16 cellular contexts compared by ENCODE assay signal in genomic region chr2:166888180-166888579, GRCh38. TPM values are rescaled to one million over a fixed set of nuclear protein-coding genes. Genes with fewer than 3 reads are reported as not detected.
DNase-seq lines count a peak whose midpoint lies in the region; ATAC-seq and TF ChIP-seq lines count a peak whose summit lies in the region.
"Had no signal": no experiment of that assay in that cellular context is flagged by ENCODE, and none has a peak within 500 bp of the region (broad histone marks: within the 10 kb centered on the region; RNA-seq: fewer than 3 reads in every experiment).

XIRP2 (plus strand) TSS chr2:166888480; CDS start chr2:166903483, 15,003 bp downstream.

- H3K9me3 ChIP-seq in IMR-90 (ENCODE audit: control insufficient read depth, insufficient read depth, low read length) (no peaks in the 10 kb centered on the region), heart left ventricle (peaks cover 0 to 4% (median 0%) of the 10 kb centered on the region in 12 donors), right atrium auricular region (no peaks in the 10 kb centered on the region), neuronal stem cell (replicated peaks in 1 of 2; ENCODE audit: control insufficient read depth in 2 of 2, insufficient read depth in 1 of 2, low read depth in 1 of 2, low read length in 2 of 2) (no peaks in the 10 kb centered on the region)
- H3K9me3 ChIP-seq: BLaER1 treated with 17β-estradiol and CSF1 and Interleukin-3, amounts not matched to agents 10 nM and 100 nM; HAP-1 had no signal

- H4K5ac ChIP-seq in IMR-90 (ENCODE audit: low read depth, low read length) = no peak within 1 kb of the TSS

- H3K18ac ChIP-seq in IMR-90 (ENCODE audit: low read depth, low read length) = no peak within 1 kb of the TSS
- H3K18ac ChIP-seq in neuronal stem cell (ENCODE audit: low read length) = no peak within 1 kb of the TSS

- H3K4ac ChIP-seq in IMR-90 (ENCODE audit: low read depth, low read length) = 0 out of 2 replicates have a peak within 1 kb of the TSS, but pooled peaks have one; percentile 19
- H3K4ac ChIP-seq in neuronal stem cell (ENCODE audit: low read length) = no peak within 1 kb of the TSS

- H2AK9ac ChIP-seq in IMR-90 (replicated peaks; ENCODE audit: low read depth, low read length, poor library complexity) = no peak within 1 kb of the TSS

- H3K9ac ChIP-seq in IMR-90 (ENCODE audit: low read depth, low read length) (no peak within 1 kb of the TSS), neuronal stem cell (ENCODE audit: low read depth, low read length, poor library complexity) (no peak within 1 kb of the TSS)
- H3K9ac ChIP-seq: BLaER1 treated with 17β-estradiol and CSF1 and Interleukin-3, amounts not matched to agents 10 nM and 100 nM had no signal

- no CpG with 5 or more reads among the region's 2 CpGs for WGBS in IMR-90 (ENCODE audit: extremely low coverage in 2 of 2, insufficient read length in 1 of 2), 2 experiments
- 49 to 74% (median 72%) methylated on average over 2 of the region's 2 CpGs for WGBS in heart left ventricle, 4 donors
- WGBS in neuronal stem cell (ENCODE audit: extremely low coverage in 2 of 2, insufficient read length in 2 of 2, insufficient replicate concordance in 1 of 2), 2 donors = no CpG with 5 or more reads among the region's 2 CpGs

- H3K79me1 ChIP-seq in IMR-90 (ENCODE audit: low read depth in 1 of 2, low read length in 2 of 2) (no peaks in the 10 kb centered on the region), neuronal stem cell (ENCODE audit: low read depth, low read length) (no peaks in the 10 kb centered on the region)

- no peak for TF ChIP-seq RAD21 in IMR-90 (IDR thresholded peaks at IDR 0.05; ENCODE audit: low read length)

- H2BK12ac ChIP-seq in neuronal stem cell (ENCODE audit: low read length) = no peak within 1 kb of the TSS

- no TSS peak for BruUV-seq in IMR-90 (replicated peaks; lab: Mats Ljungman, UMichigan)

- no peak within 1 kb of the TSS for H3K14ac ChIP-seq in IMR-90 (replicated peaks; ENCODE audit: low read depth, low read length)
- H3K14ac ChIP-seq in neuronal stem cell (ENCODE audit: low read length) = no peak within 1 kb of the TSS

- intact Hi-C loops in IMR-90 (cut with micrococcal nuclease) = no loop called here
- intact Hi-C loops in heart left ventricle (cut with DNase I) = no loop called here

- H2BK5ac ChIP-seq in IMR-90 (ENCODE audit: low read depth, low read length, poor library complexity, severe bottlenecking) = no peak within 1 kb of the TSS
- H2BK5ac ChIP-seq in neuronal stem cell (ENCODE audit: low read length) = no peak within 1 kb of the TSS

- TF ChIP-seq POLR2A in IMR-90 (IDR thresholded peaks at IDR 0.05; ENCODE audit: low read depth, low read length) = no peak
- no peak for TF ChIP-seq POLR2A in heart left ventricle (IDR thresholded peaks at IDR 0.05)

- in situ Hi-C loops in IMR-90 (cut with MboI; ENCODE audit: low sequenced_read_pairs) = no loop called here

- H2BK15ac ChIP-seq in IMR-90 (ENCODE audit: low read depth, low read length) (0 out of 3 replicates have a peak within 1 kb of the TSS, but pooled peaks have one; percentile 45), neuronal stem cell (ENCODE audit: low read length) (no peak within 1 kb of the TSS)

- H3K27me3 ChIP-seq in IMR-90 (ENCODE audit: control insufficient read depth, insufficient read depth, low read length) = no peaks in the 10 kb centered on the region
- no peaks in the 10 kb centered on the region for H3K27me3 ChIP-seq in heart left ventricle
- H3K27me3 ChIP-seq in right atrium auricular region = no peaks in the 10 kb centered on the region
- H3K27me3 ChIP-seq in neuronal stem cell (ENCODE audit: control insufficient read depth in 3 of 3, insufficient read depth in 3 of 3, low read depth in 1 of 3, low read length in 3 of 3) = no peaks in the 10 kb centered on the region
- H3K27me3 ChIP-seq: BLaER1 treated with 17β-estradiol and CSF1 and Interleukin-3, amounts not matched to agents 10 nM and 100 nM had no signal

- no peaks in the 10 kb centered on the region for H3K9me1 ChIP-seq in IMR-90 (ENCODE audit: insufficient read depth, low read length)

- dilution Hi-C loops in IMR-90 (cut with HindIII; ENCODE audit: low sequenced_read_pairs, unreplicated experiment) = no loop called here

- no peak for TF ChIP-seq CTCF in IMR-90 (conservative IDR thresholded peaks at IDR 0.05; ENCODE audit: low read depth, low read length)
- TF ChIP-seq CTCF in heart left ventricle (IDR thresholded peaks at IDR 0.05) = no peak
- no peak for TF ChIP-seq CTCF in right atrium auricular region (IDR thresholded peaks at IDR 0.05)

- POLR2A ChIA-PET in IMR-90 (lab: Charles Lee; ENCODE audit: unreplicated experiment) = no interaction called here

- H3K56ac ChIP-seq in IMR-90 (ENCODE audit: extremely low read depth, insufficient read depth, low read length) = no peak within 1 kb of the TSS

- DNase-seq in IMR-90 (no peak), heart left ventricle (no peak), right atrium auricular region (ENCODE audit: low spot score) (no peak), neuronal stem cell (ENCODE audit: low spot score) (no peak), hepatic stellate cell (ENCODE audit: low spot score) (no peak), dedifferentiated amniotic fluid mesenchymal stem cell (ENCODE audit: extremely low spot score) (no peak)
- DNase-seq: 8988T; CD4-positive, CD25-positive, alpha-beta regulatory T cell; DMS53; GF-D8 had no signal

- H2BK20ac ChIP-seq in IMR-90 (ENCODE audit: low read depth, low read length) = no peak within 1 kb of the TSS

- H3K4me1 ChIP-seq in IMR-90 (ENCODE audit: control insufficient read depth, insufficient read depth, low read length) (peaks cover 2% of the 10 kb centered on the region; the same call in 1 of the 2 replicates), heart left ventricle (no peaks in the 10 kb centered on the region), right atrium auricular region (no peaks in the 10 kb centered on the region), neuronal stem cell (ENCODE audit: control insufficient read depth in 2 of 2, insufficient read depth in 1 of 2, low read depth in 1 of 2, low read length in 2 of 2) (peaks cover 2 to 8% of the 10 kb centered on the region in 2 donors)
- H3K4me1 ChIP-seq: BLaER1 treated with 17β-estradiol and CSF1 and Interleukin-3, amounts not matched to agents 10 nM and 100 nM; HAP-1 had no signal

- H4K91ac ChIP-seq in IMR-90 (ENCODE audit: insufficient read depth, low read depth, low read length) = no peak within 1 kb of the TSS
- H4K91ac ChIP-seq in neuronal stem cell (ENCODE audit: low read depth, low read length, poor library complexity) = no peak within 1 kb of the TSS

- H2AFZ ChIP-seq in IMR-90 (replicated peaks; ENCODE audit: low read length, poor library complexity) = peak within 1 kb of the TSS; percentile 67
- peak within 1 kb of the TSS; percentile 60 for H2AFZ ChIP-seq in neuronal stem cell (ENCODE audit: low read length)

- H2AK5ac ChIP-seq in IMR-90 (ENCODE audit: low read depth, low read length) (no peak within 1 kb of the TSS), neuronal stem cell (ENCODE audit: low read depth, low read length) (no peak within 1 kb of the TSS)

- H3K23ac ChIP-seq in IMR-90 (ENCODE audit: low read depth, low read length) (no peak within 1 kb of the TSS), neuronal stem cell (ENCODE audit: low read depth, low read length, poor library complexity) (no peak within 1 kb of the TSS)

- no peak within 1 kb of the TSS for H2BK120ac ChIP-seq in IMR-90 (ENCODE audit: low read depth, low read length)
- no peak within 1 kb of the TSS for H2BK120ac ChIP-seq in neuronal stem cell (ENCODE audit: low read depth, low read length)

- no peaks in the 10 kb centered on the region for H4K20me1 ChIP-seq in IMR-90 (ENCODE audit: insufficient read depth, low read length)
- H4K20me1 ChIP-seq: BLaER1 treated with 17β-estradiol and CSF1 and Interleukin-3, amounts not matched to agents 10 nM and 100 nM had no signal

- CTCF ChIA-PET in IMR-90 (lab: Yijun Ruan, JAX) = no interaction called here

- ATAC-seq in IMR-90 (ENCODE audit: low read depth) = no peak
- ATAC-seq in heart left ventricle = no peak
- no peak for ATAC-seq in HG03135 (IDR thresholded peaks at IDR 0.05; ENCODE audit: unreplicated experiment)
- no peak for ATAC-seq in HG02588 (IDR thresholded peaks at IDR 0.05; ENCODE audit: unreplicated experiment)

- H3K27ac ChIP-seq in IMR-90 (ENCODE audit: insufficient read depth, low read length) (no peak within 1 kb of the TSS), heart left ventricle (no peak within 1 kb of the TSS), right atrium auricular region (no peak within 1 kb of the TSS), neuronal stem cell (replicated peaks; ENCODE audit: low read length) (no peak within 1 kb of the TSS)
- H3K27ac ChIP-seq: BLaER1 treated with 17β-estradiol and CSF1 and Interleukin-3, amounts not matched to agents 10 nM and 100 nM; HL-60 had no signal

- H4K8ac ChIP-seq in IMR-90 (ENCODE audit: low read depth in 2 of 2, low read length in 2 of 2) = no peak within 1 kb of the TSS
- no peak within 1 kb of the TSS for H4K8ac ChIP-seq in neuronal stem cell (ENCODE audit: low read depth, low read length)

- H3K4me3 ChIP-seq in IMR-90 (ENCODE audit: insufficient read depth, low read depth, low read length) = no peak within 1 kb of the TSS
- H3K4me3 ChIP-seq in heart left ventricle = no peak within 1 kb of the TSS
- no peak within 1 kb of the TSS for H3K4me3 ChIP-seq in right atrium auricular region
- no peak within 1 kb of the TSS for H3K4me3 ChIP-seq in neuronal stem cell (ENCODE audit: low read length in 2 of 2)
- H3K4me3 ChIP-seq: BLaER1 treated with 17β-estradiol and CSF1 and Interleukin-3, amounts not matched to agents 10 nM and 100 nM; HAP-1 had no signal

- H3K36me3 ChIP-seq in IMR-90 (ENCODE audit: control insufficient read depth, insufficient read depth, low read length) (no peaks in the 10 kb centered on the region), heart left ventricle (no peaks in the 10 kb centered on the region), right atrium auricular region (no peaks in the 10 kb centered on the region), neuronal stem cell (replicated peaks in 1 of 2; ENCODE audit: control insufficient read depth in 2 of 2, insufficient read depth in 2 of 2, low read length in 2 of 2) (no peaks in the 10 kb centered on the region)
- H3K36me3 ChIP-seq: BLaER1 treated with 17β-estradiol and CSF1 and Interleukin-3, amounts not matched to agents 10 nM and 100 nM; HAP-1 had no signal

- no peak within 1 kb of the TSS for H3K4me2 ChIP-seq in IMR-90 (ENCODE audit: low read depth, low read length)
- H3K4me2 ChIP-seq in neuronal stem cell (ENCODE audit: insufficient read depth, low read length, poor library complexity, severe bottlenecking) = no peak within 1 kb of the TSS
- H3K4me2 ChIP-seq: BLaER1 treated with 17β-estradiol and CSF1 and Interleukin-3, amounts not matched to agents 10 nM and 100 nM had no signal

RNA-seq across cellular contexts. Expression of gene XIRP2, which starts in this region (rescaled TPM):
- 0.18 and 0.28 TPM in 2 replicates for total RNA-seq in IMR-90 (2012; rRNA removed)
- polyA plus RNA-seq in IMR-90 (2012; rRNA removed) = 0.01 and 0.05 TPM in 2 replicates
- 0.02 TPM in 1 of 2 replicates, not detected in the other for polyA plus RNA-seq in IMR-90 (2012; cell fraction: cytosol; rRNA removed)
- polyA plus RNA-seq in IMR-90 (2012; cell fraction: nucleus; rRNA removed; ENCODE audit: low replicate concordance) = 0.08 TPM in 1 of 2 replicates, not detected in the other
- 1,000 to 10,000 TPM in 2 of 9 donors, 100 to 1,000 TPM in 7; 227 to 2,395 (median 626) TPM for total RNA-seq in heart left ventricle
- 100 to 1,000 TPM; 251 to 844 TPM for polyA plus RNA-seq in heart left ventricle
- total RNA-seq in right atrium auricular region = 10 to 100 TPM; 42.8 to 43.7 TPM
- not detected for polyA plus RNA-seq in neuronal stem cell (2013, experiment 1 of 2)
- not detected for polyA plus RNA-seq in neuronal stem cell (2013, experiment 2 of 2)
- polyA plus RNA-seq: CD4-positive, CD25-positive, alpha-beta regulatory T cell; H1 had no signal

Comparison
In these comparisons a context has a peak if more than half of its experiments do, and no peak if none do; other contexts are left out.
1. RNA of gene XIRP2 (total RNA-seq): 227 to 2,395 TPM in heart left ventricle and 42.8 to 43.7 TPM in right atrium auricular region; 0.18 to 0.28 TPM in IMR-90; every median in the first group is over 10 times any median in the second.
2. RNA of gene XIRP2 (total RNA-seq): 227 to 2,395 TPM in heart left ventricle; 42.8 to 43.7 TPM in right atrium auricular region; every median in the first group is over 4 times any median in the second.
3. RNA of gene XIRP2 (polyA plus RNA-seq): 251 to 844 TPM in heart left ventricle; 0.01 to 0.08 TPM in IMR-90; every median in the first group is over 100 times any median in the second.